14 cellular contexts compared by ENCODE assay signal in genomic region chr11:83975984-83976383, GRCh38.
"Had no signal": no experiment of that assay in that cellular context is flagged by ENCODE, and none has a peak within 500 bp of the region (broad histone marks: within the 10 kb centered on the region; RNA-seq: fewer than 3 reads in every experiment).

No MANE protein-coding gene starts in this region.

- H3K4me2 ChIP-seq: hepatocyte had no signal

- H3K79me2 ChIP-seq: hepatocyte had no signal

- H2AFZ ChIP-seq: hepatocyte had no signal

- DNase-seq: activated CD4-positive, alpha-beta T cell treated with anti-CD3 and anti-CD28 coated beads for 4 hours; activated CD8-positive, alpha-beta T cell treated with anti-CD3 and anti-CD28 coated beads, Interleukin-2, amount 10 ng/mL, durations not matched to agents 7 days and 5 days; activated naive CD4-positive, alpha-beta T cell treated with Interleukin-2 at 50 U/mL for 16 hours; erythroblast; lower lobe of right lung; midbrain; stomach; tibial artery; uterus had no signal

- H3K27ac Mint-ChIP-seq: activated CD8-positive, alpha-beta T cell treated with anti-CD3 and anti-CD28 coated beads, Interleukin-2, amount 10 ng/mL, durations not matched to agents 7 days and 5 days; activated T-helper 1 cell treated with anti-CD3 and anti-CD28 coated beads, Interleukin-12 subunit alpha, Interleukin-12 subunit beta, Interleukin-2, Interleukin-4 antibody, amounts not matched to agents 30 ng/mL and 10 ng/mL and 1 ng/mL, durations not matched to agents 14 hours and 24 hours and 36 hours had no signal

- H3K36me3 Mint-ChIP-seq: brain had no signal

- H3K9me3 Mint-ChIP-seq: activated T-helper 1 cell treated with anti-CD3 and anti-CD28 coated beads, Interleukin-12 subunit alpha, Interleukin-12 subunit beta, Interleukin-2, Interleukin-4 antibody, amounts not matched to agents 30 ng/mL and 10 ng/mL and 1 ng/mL, durations not matched to agents 14 hours and 24 hours and 36 hours; brain had no signal

- H3K27me3 ChIP-seq: hepatocyte, right atrium auricular region, stomach, tibial artery, uterus had no signal

- H3K4me3 Mint-ChIP-seq: activated CD8-positive, alpha-beta T cell treated with anti-CD3 and anti-CD28 coated beads, Interleukin-2, amount 10 ng/mL, durations not matched to agents 7 days and 5 days; activated T-helper 1 cell treated with anti-CD3 and anti-CD28 coated beads, Interleukin-12 subunit alpha, Interleukin-12 subunit beta, Interleukin-2, Interleukin-4 antibody, amounts not matched to agents 30 ng/mL and 10 ng/mL and 1 ng/mL, durations not matched to agents 14 hours and 24 hours and 36 hours; brain had no signal

- H3K4me1 ChIP-seq: lower lobe of right lung, right atrium auricular region, tibial artery, uterus had no signal

- H3K4me3 ChIP-seq: hepatocyte, lower lobe of right lung, right atrium auricular region, skin epidermis, stomach, tibial artery, uterus had no signal

- H3K27ac ChIP-seq: hepatocyte, lower lobe of right lung, right atrium auricular region, skin epidermis, stomach, tibial artery, uterus had no signal

- H3K36me3 ChIP-seq: lower lobe of right lung, right atrium auricular region, stomach, tibial artery, uterus had no signal

- H3K27me3 Mint-ChIP-seq: brain had no signal

- H3K9me3 ChIP-seq: lower lobe of right lung, right atrium auricular region, stomach, tibial artery, uterus had no signal
